In genomic region chr14:77022219-77022852, GRCh38 we compare ENCODE assay signal across 7 cellular contexts. TPM values are rescaled to one million over a fixed set of nuclear protein-coding genes. Genes with fewer than 3 reads are reported as not detected.
DNase-seq lines count a peak whose midpoint lies in the region; ATAC-seq and TF ChIP-seq lines count a peak whose summit lies in the region.

No MANE protein-coding gene starts in this region.

- WGBS in lung, 2 donors, result 70 to 73% methylated on average over 9 of the region's 9 CpGs

- no peak for TF ChIP-seq POLR2A in Peyer's patch (IDR thresholded peaks at IDR 0.05)

- H3K27me3 ChIP-seq in Peyer's patch (no peaks in the 10 kb centered on the region), lung (ENCODE audit: control insufficient read depth, insufficient read depth) (no peaks in the 10 kb centered on the region)

- H3K27ac ChIP-seq in Peyer's patch (peak overlapping the region in 3 of 4 donors; percentile 57 to 100 (median 81)), lung (ENCODE audit: low read depth in 1 of 2, low read length in 1 of 2) (peak overlapping the region; percentile 34 to 80)

- H3K4me1 ChIP-seq in Peyer's patch (peaks cover 3 to 48% (median 18%) of the 10 kb centered on the region in 4 donors), lung (ENCODE audit: control insufficient read depth in 2 of 2, insufficient read depth in 2 of 2, low read length in 2 of 2) (peaks cover 3 to 19% of the 10 kb centered on the region in 2 donors)

- no peaks in the 10 kb centered on the region for H3K9me3 ChIP-seq in Peyer's patch
- no peaks in the 10 kb centered on the region for H3K9me3 ChIP-seq in lung (ENCODE audit: control insufficient read depth in 2 of 2, insufficient read depth in 1 of 2, low read length in 1 of 2)

- no peak for TF ChIP-seq CTCF in Peyer's patch (IDR thresholded peaks at IDR 0.05)
- TF ChIP-seq CTCF in lung (IDR thresholded peaks at IDR 0.05; ENCODE audit: control extremely low read depth, extremely low read depth), result no peak

- H3K4me3 ChIP-seq in Peyer's patch (no peak overlapping the region), lung (no peak overlapping the region)

- DNase-seq in Peyer's patch (no peak), lung (ENCODE audit: low spot score) (no peak), hippocampal formation (lab: John Stamatoyannopoulos, UW) (no peak), RKO (ENCODE audit: low spot score) (no peak)

- ATAC-seq in GM18519 (IDR thresholded peaks at IDR 0.05; ENCODE audit: low FRiP score, unreplicated experiment) (peak; percentile 49), HG02763 (IDR thresholded peaks at IDR 0.05; ENCODE audit: unreplicated experiment) (peak; percentile 52), lung (ENCODE audit: insufficient read depth, low FRiP score) (no peak), GM18517 (IDR thresholded peaks at IDR 0.05; ENCODE audit: unreplicated experiment) (no peak)

- H3K36me3 ChIP-seq in Peyer's patch, result peaks cover 0 to 11% (median 0%) of the 10 kb centered on the region in 3 donors
- H3K36me3 ChIP-seq in lung (ENCODE audit: control insufficient read depth in 2 of 2, insufficient read depth in 2 of 2, low read length in 2 of 2), result peaks cover 0 to 10% of the 10 kb centered on the region in 2 donors

RNA-seq across cellular contexts. Expression of gene IRF2BPL, which starts 6.2 kb away (rescaled TPM):
- total RNA-seq in Peyer's patch (10 to 100 TPM; 10.3 to 20.6 (median 16.4) TPM), lung (10 to 100 TPM; 42.4 to 52.4 TPM)
- polyA plus RNA-seq in lung, result 10 to 100 TPM in 1 of 2 donors, 1 to 10 TPM in 1; 9.3 to 34.8 TPM

Comparison
In these comparisons a context has a peak if more than half of its experiments do, and no peak if none do; other contexts are left out.
1. ATAC-seq: peak in GM18519 (single experiment) and HG02763 (single experiment); none in lung (single experiment) and GM18517 (single experiment).